1 cellular context compared by ENCODE assay signal in genomic region chr14:89417111-89417468, GRCh38.
A peak's percentile ranks its signal among the peaks of the same experiment; 100 is the strongest.
TF ChIP-seq lines count a peak whose summit lies in the region.

A gene with protein sequence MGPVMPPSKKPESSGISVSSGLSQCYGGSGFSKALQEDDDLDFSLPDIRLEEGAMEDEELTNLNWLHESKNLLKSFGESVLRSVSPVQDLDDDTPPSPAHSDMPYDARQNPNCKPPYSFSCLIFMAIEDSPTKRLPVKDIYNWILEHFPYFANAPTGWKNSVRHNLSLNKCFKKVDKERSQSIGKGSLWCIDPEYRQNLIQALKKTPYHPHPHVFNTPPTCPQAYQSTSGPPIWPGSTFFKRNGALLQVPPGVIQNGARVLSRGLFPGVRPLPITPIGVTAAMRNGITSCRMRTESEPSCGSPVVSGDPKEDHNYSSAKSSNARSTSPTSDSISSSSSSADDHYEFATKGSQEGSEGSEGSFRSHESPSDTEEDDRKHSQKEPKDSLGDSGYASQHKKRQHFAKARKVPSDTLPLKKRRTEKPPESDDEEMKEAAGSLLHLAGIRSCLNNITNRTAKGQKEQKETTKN (minus strand): TSS chr14:89417233. CDS start chr14:89412476, 4,757 bp downstream.

TF ChIP-seq in HepG2, 621 proteins besides CTCF, POLR2A, EP300 and RAD21 (continued from another document and continues in another):
- TF ChIP-seq PRDM4 (CRISPR knock-in tag; IDR thresholded peaks at IDR 0.05; ENCODE audit: borderline replicate concordance) (no peak), NAIF1 (CRISPR knock-in tag; IDR thresholded peaks at IDR 0.05; ENCODE audit: borderline replicate concordance) (no peak), ZBTB25 (CRISPR knock-in tag; IDR thresholded peaks at IDR 0.05) (no peak), ZFP41 (CRISPR knock-in tag; IDR thresholded peaks at IDR 0.05; ENCODE audit: borderline replicate concordance) (no peak), PITX1 (CRISPR knock-in tag; IDR thresholded peaks at IDR 0.05) (no peak), ZNF20 (CRISPR knock-in tag; IDR thresholded peaks at IDR 0.05) (no peak), RCOR2 (CRISPR knock-in tag; IDR thresholded peaks at IDR 0.05) (no peak), TIGD3 (CRISPR knock-in tag; IDR thresholded peaks at IDR 0.05; ENCODE audit: borderline replicate concordance) (no peak), ZNF543 (CRISPR knock-in tag; IDR thresholded peaks at IDR 0.05) (no peak), SP4 (CRISPR knock-in tag; IDR thresholded peaks at IDR 0.05) (no peak), ZNF317 (CRISPR knock-in tag; IDR thresholded peaks at IDR 0.05) (no peak), GABPB1 (CRISPR knock-in tag; IDR thresholded peaks at IDR 0.05) (no peak), HMG20B (CRISPR knock-in tag; conservative IDR thresholded peaks at IDR 0.05) (no peak), NFYC (CRISPR knock-in tag; IDR thresholded peaks at IDR 0.05) (no peak), ETV6 (CRISPR knock-in tag; conservative IDR thresholded peaks at IDR 0.05) (no peak), ZNF468 (CRISPR knock-in tag; IDR thresholded peaks at IDR 0.05) (no peak), ZXDC (CRISPR knock-in tag; IDR thresholded peaks at IDR 0.05) (no peak), ARNTL (CRISPR knock-in tag; IDR thresholded peaks at IDR 0.05) (0 out of 2 replicates have a peak, but pooled peaks have one; percentile 28), ZNF430 (CRISPR knock-in tag; IDR thresholded peaks at IDR 0.05) (0 out of 2 replicates have a peak, but pooled peaks have one; percentile 26), ZNF766 (CRISPR knock-in tag; IDR thresholded peaks at IDR 0.05; ENCODE audit: borderline replicate concordance) (no peak), ZKSCAN5 (CRISPR knock-in tag; IDR thresholded peaks at IDR 0.05) (no peak), U2AF2 (IDR thresholded peaks at IDR 0.05; ENCODE audit: low read depth, low read length) (no peak), KAT2B (IDR thresholded peaks at IDR 0.05; ENCODE audit: borderline replicate concordance, low read depth, low read length) (no peak), FOXO1 (CRISPR knock-in tag; IDR thresholded peaks at IDR 0.05) (peak; percentile 15; the same call in 1 of the 2 replicates), ZNF253 (CRISPR knock-in tag; IDR thresholded peaks at IDR 0.05; ENCODE audit: borderline replicate concordance) (no peak), PHF21A (CRISPR knock-in tag; IDR thresholded peaks at IDR 0.05) (no peak), NFRKB (IDR thresholded peaks at IDR 0.05) (no peak), TBL1XR1 (IDR thresholded peaks at IDR 0.05; ENCODE audit: borderline replicate concordance, low read length, partially characterized antibody) (no peak), CREB3 (CRISPR knock-in tag; IDR thresholded peaks at IDR 0.05) (no peak)
- TF ChIP-seq, protein P1, sequence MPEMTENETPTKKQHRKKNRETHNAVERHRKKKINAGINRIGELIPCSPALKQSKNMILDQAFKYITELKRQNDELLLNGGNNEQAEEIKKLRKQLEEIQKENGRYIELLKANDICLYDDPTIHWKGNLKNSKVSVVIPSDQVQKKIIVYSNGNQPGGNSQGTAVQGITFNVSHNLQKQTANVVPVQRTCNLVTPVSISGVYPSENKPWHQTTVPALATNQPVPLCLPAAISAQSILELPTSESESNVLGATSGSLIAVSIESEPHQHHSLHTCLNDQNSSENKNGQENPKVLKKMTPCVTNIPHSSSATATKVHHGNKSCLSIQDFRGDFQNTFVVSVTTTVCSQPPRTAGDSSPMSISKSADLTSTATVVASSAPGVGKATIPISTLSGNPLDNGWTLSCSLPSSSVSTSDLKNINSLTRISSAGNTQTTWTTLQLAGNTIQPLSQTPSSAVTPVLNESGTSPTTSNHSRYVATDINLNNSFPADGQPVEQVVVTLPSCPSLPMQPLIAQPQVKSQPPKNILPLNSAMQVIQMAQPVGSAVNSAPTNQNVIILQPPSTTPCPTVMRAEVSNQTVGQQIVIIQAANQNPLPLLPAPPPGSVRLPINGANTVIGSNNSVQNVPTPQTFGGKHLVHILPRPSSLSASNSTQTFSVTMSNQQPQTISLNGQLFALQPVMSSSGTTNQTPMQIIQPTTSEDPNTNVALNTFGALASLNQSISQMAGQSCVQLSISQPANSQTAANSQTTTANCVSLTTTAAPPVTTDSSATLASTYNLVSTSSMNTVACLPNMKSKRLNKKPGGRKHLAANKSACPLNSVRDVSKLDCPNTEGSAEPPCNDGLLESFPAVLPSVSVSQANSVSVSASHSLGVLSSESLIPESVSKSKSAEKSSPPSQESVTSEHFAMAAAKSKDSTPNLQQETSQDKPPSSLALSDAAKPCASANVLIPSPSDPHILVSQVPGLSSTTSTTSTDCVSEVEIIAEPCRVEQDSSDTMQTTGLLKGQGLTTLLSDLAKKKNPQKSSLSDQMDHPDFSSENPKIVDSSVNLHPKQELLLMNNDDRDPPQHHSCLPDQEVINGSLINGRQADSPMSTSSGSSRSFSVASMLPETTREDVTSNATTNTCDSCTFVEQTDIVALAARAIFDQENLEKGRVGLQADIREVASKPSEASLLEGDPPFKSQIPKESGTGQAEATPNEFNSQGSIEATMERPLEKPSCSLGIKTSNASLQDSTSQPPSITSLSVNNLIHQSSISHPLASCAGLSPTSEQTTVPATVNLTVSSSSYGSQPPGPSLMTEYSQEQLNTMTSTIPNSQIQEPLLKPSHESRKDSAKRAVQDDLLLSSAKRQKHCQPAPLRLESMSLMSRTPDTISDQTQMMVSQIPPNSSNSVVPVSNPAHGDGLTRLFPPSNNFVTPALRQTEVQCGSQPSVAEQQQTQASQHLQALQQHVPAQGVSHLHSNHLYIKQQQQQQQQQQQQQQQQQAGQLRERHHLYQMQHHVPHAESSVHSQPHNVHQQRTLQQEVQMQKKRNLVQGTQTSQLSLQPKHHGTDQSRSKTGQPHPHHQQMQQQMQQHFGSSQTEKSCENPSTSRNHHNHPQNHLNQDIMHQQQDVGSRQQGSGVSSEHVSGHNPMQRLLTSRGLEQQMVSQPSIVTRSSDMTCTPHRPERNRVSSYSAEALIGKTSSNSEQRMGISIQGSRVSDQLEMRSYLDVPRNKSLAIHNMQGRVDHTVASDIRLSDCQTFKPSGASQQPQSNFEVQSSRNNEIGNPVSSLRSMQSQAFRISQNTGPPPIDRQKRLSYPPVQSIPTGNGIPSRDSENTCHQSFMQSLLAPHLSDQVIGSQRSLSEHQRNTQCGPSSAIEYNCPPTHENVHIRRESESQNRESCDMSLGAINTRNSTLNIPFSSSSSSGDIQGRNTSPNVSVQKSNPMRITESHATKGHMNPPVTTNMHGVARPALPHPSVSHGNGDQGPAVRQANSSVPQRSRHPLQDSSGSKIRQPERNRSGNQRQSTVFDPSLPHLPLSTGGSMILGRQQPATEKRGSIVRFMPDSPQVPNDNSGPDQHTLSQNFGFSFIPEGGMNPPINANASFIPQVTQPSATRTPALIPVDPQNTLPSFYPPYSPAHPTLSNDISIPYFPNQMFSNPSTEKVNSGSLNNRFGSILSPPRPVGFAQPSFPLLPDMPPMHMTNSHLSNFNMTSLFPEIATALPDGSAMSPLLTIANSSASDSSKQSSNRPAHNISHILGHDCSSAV (CRISPR knock-in tag; IDR thresholded peaks at IDR 0.05; ENCODE audit: borderline replicate concordance), result no peak
- TF ChIP-seq, protein P2, sequence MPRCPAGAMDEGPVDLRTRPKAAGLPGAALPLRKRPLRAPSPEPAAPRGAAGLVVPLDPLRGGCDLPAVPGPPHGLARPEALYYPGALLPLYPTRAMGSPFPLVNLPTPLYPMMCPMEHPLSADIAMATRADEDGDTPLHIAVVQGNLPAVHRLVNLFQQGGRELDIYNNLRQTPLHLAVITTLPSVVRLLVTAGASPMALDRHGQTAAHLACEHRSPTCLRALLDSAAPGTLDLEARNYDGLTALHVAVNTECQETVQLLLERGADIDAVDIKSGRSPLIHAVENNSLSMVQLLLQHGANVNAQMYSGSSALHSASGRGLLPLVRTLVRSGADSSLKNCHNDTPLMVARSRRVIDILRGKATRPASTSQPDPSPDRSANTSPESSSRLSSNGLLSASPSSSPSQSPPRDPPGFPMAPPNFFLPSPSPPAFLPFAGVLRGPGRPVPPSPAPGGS (CRISPR knock-in tag; IDR thresholded peaks at IDR 0.05), result no peak
- TF ChIP-seq, protein P3, sequence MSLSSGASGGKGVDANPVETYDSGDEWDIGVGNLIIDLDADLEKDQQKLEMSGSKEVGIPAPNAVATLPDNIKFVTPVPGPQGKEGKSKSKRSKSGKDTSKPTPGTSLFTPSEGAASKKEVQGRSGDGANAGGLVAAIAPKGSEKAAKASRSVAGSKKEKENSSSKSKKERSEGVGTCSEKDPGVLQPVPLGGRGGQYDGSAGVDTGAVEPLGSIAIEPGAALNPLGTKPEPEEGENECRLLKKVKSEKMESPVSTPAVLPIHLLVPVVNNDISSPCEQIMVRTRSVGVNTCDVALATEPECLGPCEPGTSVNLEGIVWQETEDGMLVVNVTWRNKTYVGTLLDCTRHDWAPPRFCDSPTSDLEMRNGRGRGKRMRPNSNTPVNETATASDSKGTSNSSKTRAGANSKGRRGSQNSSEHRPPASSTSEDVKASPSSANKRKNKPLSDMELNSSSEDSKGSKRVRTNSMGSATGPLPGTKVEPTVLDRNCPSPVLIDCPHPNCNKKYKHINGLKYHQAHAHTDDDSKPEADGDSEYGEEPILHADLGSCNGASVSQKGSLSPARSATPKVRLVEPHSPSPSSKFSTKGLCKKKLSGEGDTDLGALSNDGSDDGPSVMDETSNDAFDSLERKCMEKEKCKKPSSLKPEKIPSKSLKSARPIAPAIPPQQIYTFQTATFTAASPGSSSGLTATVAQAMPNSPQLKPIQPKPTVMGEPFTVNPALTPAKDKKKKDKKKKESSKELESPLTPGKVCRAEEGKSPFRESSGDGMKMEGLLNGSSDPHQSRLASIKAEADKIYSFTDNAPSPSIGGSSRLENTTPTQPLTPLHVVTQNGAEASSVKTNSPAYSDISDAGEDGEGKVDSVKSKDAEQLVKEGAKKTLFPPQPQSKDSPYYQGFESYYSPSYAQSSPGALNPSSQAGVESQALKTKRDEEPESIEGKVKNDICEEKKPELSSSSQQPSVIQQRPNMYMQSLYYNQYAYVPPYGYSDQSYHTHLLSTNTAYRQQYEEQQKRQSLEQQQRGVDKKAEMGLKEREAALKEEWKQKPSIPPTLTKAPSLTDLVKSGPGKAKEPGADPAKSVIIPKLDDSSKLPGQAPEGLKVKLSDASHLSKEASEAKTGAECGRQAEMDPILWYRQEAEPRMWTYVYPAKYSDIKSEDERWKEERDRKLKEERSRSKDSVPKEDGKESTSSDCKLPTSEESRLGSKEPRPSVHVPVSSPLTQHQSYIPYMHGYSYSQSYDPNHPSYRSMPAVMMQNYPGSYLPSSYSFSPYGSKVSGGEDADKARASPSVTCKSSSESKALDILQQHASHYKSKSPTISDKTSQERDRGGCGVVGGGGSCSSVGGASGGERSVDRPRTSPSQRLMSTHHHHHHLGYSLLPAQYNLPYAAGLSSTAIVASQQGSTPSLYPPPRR (CRISPR knock-in tag; IDR thresholded peaks at IDR 0.05; ENCODE audit: borderline replicate concordance), result peak; percentile 48; the same call in 1 of the 2 replicates
